ENCODE assay signal across 1 cellular context in genomic region chr12:56189918-56190694, GRCh38.
TF ChIP-seq lines count a peak whose summit lies in the region.

No MANE protein-coding gene starts in this region.

TF ChIP-seq in GM12878, 131 proteins besides CTCF, POLR2A, EP300 and RAD21 (continued from another document and continues in another):
- TF ChIP-seq BCLAF1 (IDR thresholded peaks at IDR 0.05) (no peak), SMARCA5 (IDR thresholded peaks at IDR 0.05) (peak; percentile 80), RUNX3 (IDR thresholded peaks at IDR 0.05; ENCODE audit: low read length) (peak; percentile 89), EZH2 (IDR thresholded peaks at IDR 0.05; ENCODE audit: borderline replicate concordance, control insufficient read depth, low read depth, low read length) (no peak), SIN3A (IDR thresholded peaks at IDR 0.05; ENCODE audit: low read depth, low read length) (no peak; the same call in 1 of the 2 replicates), HDAC6 (IDR thresholded peaks at IDR 0.05; ENCODE audit: unreplicated experiment) (no peak), IKZF1 (conservative IDR thresholded peaks at IDR 0.05) (peak; percentile 72; the same call in 1 of the 2 replicates), ZNF592 (IDR thresholded peaks at IDR 0.05) (no peak), ATF7 (IDR thresholded peaks at IDR 0.05; ENCODE audit: low read depth) (no peak), ZNF274 (IDR thresholded peaks at IDR 0.05; ENCODE audit: insufficient read depth, insufficient read length) (no peak), GATAD2B (conservative IDR thresholded peaks at IDR 0.05; ENCODE audit: low read depth) (peak; percentile 35; the same call in 1 of the 2 replicates), CHD1 (IDR thresholded peaks at IDR 0.05; ENCODE audit: low read depth, low read length) (no peak), REST (IDR thresholded peaks at IDR 0.05; ENCODE audit: low read depth, low read length) (no peak), PML (IDR thresholded peaks at IDR 0.05; ENCODE audit: low read length) (no peak), CEBPB (IDR thresholded peaks at IDR 0.05; ENCODE audit: borderline replicate concordance in 1 of 2, low read depth in 2 of 2, low read length in 2 of 2) (no peak), MTA2 (IDR thresholded peaks at IDR 0.05; ENCODE audit: low read depth) (peak; percentile 50; the same call in 1 of the 2 replicates), NR2C2 (IDR thresholded peaks at IDR 0.05; ENCODE audit: borderline replicate concordance, control insufficient read depth, insufficient read length, low read depth) (no peak), ZBED1 (IDR thresholded peaks at IDR 0.05; ENCODE audit: borderline replicate concordance) (no peak), SP1 (IDR thresholded peaks at IDR 0.05; ENCODE audit: low read depth, low read length) (no peak), USF2 (IDR thresholded peaks at IDR 0.05; ENCODE audit: borderline replicate concordance, low read depth, low read length) (no peak), IKZF2 (IDR thresholded peaks at IDR 0.05) (peak; percentile 44 to 83), JUND (IDR thresholded peaks at IDR 0.05; ENCODE audit: low read depth, low read length) (no peak), CHD2 (IDR thresholded peaks at IDR 0.05; ENCODE audit: borderline replicate concordance, low read depth, low read length) (peak; percentile 57), SIX5 (IDR thresholded peaks at IDR 0.05; ENCODE audit: low read depth, low read length, severe bottlenecking) (no peak)
- TF ChIP-seq, protein P1, sequence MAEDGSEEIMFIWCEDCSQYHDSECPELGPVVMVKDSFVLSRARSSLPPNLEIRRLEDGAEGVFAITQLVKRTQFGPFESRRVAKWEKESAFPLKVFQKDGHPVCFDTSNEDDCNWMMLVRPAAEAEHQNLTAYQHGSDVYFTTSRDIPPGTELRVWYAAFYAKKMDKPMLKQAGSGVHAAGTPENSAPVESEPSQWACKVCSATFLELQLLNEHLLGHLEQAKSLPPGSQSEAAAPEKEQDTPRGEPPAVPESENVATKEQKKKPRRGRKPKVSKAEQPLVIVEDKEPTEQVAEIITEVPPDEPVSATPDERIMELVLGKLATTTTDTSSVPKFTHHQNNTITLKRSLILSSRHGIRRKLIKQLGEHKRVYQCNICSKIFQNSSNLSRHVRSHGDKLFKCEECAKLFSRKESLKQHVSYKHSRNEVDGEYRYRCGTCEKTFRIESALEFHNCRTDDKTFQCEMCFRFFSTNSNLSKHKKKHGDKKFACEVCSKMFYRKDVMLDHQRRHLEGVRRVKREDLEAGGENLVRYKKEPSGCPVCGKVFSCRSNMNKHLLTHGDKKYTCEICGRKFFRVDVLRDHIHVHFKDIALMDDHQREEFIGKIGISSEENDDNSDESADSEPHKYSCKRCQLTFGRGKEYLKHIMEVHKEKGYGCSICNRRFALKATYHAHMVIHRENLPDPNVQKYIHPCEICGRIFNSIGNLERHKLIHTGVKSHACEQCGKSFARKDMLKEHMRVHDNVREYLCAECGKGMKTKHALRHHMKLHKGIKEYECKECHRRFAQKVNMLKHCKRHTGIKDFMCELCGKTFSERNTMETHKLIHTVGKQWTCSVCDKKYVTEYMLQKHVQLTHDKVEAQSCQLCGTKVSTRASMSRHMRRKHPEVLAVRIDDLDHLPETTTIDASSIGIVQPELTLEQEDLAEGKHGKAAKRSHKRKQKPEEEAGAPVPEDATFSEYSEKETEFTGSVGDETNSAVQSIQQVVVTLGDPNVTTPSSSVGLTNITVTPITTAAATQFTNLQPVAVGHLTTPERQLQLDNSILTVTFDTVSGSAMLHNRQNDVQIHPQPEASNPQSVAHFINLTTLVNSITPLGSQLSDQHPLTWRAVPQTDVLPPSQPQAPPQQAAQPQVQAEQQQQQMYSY (CRISPR knock-in tag; IDR thresholded peaks at IDR 0.05): no peak
- TF ChIP-seq, protein P2, sequence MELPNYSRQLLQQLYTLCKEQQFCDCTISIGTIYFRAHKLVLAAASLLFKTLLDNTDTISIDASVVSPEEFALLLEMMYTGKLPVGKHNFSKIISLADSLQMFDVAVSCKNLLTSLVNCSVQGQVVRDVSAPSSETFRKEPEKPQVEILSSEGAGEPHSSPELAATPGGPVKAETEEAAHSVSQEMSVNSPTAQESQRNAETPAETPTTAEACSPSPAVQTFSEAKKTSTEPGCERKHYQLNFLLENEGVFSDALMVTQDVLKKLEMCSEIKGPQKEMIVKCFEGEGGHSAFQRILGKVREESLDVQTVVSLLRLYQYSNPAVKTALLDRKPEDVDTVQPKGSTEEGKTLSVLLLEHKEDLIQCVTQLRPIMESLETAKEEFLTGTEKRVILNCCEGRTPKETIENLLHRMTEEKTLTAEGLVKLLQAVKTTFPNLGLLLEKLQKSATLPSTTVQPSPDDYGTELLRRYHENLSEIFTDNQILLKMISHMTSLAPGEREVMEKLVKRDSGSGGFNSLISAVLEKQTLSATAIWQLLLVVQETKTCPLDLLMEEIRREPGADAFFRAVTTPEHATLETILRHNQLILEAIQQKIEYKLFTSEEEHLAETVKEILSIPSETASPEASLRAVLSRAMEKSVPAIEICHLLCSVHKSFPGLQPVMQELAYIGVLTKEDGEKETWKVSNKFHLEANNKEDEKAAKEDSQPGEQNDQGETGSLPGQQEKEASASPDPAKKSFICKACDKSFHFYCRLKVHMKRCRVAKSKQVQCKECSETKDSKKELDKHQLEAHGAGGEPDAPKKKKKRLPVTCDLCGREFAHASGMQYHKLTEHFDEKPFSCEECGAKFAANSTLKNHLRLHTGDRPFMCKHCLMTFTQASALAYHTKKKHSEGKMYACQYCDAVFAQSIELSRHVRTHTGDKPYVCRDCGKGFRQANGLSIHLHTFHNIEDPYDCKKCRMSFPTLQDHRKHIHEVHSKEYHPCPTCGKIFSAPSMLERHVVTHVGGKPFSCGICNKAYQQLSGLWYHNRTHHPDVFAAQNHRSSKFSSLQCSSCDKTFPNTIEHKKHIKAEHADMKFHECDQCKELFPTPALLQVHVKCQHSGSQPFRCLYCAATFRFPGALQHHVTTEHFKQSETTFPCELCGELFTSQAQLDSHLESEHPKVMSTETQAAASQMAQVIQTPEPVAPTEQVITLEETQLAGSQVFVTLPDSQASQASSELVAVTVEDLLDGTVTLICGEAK (IDR thresholded peaks at IDR 0.05; ENCODE audit: borderline replicate concordance): peak; percentile 73
- TF ChIP-seq, protein P3, sequence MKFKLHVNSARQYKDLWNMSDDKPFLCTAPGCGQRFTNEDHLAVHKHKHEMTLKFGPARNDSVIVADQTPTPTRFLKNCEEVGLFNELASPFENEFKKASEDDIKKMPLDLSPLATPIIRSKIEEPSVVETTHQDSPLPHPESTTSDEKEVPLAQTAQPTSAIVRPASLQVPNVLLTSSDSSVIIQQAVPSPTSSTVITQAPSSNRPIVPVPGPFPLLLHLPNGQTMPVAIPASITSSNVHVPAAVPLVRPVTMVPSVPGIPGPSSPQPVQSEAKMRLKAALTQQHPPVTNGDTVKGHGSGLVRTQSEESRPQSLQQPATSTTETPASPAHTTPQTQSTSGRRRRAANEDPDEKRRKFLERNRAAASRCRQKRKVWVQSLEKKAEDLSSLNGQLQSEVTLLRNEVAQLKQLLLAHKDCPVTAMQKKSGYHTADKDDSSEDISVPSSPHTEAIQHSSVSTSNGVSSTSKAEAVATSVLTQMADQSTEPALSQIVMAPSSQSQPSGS (IDR thresholded peaks at IDR 0.05; ENCODE audit: low read length): no peak
